9 cellular contexts compared by ENCODE assay signal in genomic region chr19:58556633-58557252, GRCh38. TPM values are rescaled to one million over a fixed set of nuclear protein-coding genes. Genes with fewer than 3 reads are reported as not detected.
DNase-seq lines count a peak whose midpoint lies in the region; ATAC-seq, FAIRE-seq and TF ChIP-seq lines count a peak whose summit lies in the region.
"Had no signal": no experiment of that assay in that cellular context is flagged by ENCODE, and none has a peak within 500 bp of the region (broad histone marks: within the 10 kb centered on the region; RNA-seq: fewer than 3 reads in every experiment).

No MANE protein-coding gene starts in this region.

- H3K9me3 Mint-ChIP-seq in activated naive CD4-positive, alpha-beta T cell treated with anti-CD3 and anti-CD28 coated beads, Interleukin-2, amount 50 U/mL, for 24 hours: no peaks in the 10 kb centered on the region
- H3K9me3 Mint-ChIP-seq in astrocyte (ENCODE audit: unreplicated experiment) (no peaks in the 10 kb centered on the region), memory B cell (no peaks in the 10 kb centered on the region), type B pancreatic cell (no peaks in the 10 kb centered on the region)

- no peak for ATAC-seq in memory B cell (ENCODE audit: low read depth)

- no peak overlapping the region for H2AFZ ChIP-seq in astrocyte (ENCODE audit: low read depth, low read length)

- H3K4me3 ChIP-seq in astrocyte (ENCODE audit: insufficient read depth, low read depth, low read length): peak overlapping the region; percentile 94

- peaks cover 22% of the 10 kb centered on the region for H4K20me1 ChIP-seq in astrocyte (ENCODE audit: insufficient read depth, low read length)

- H3K9me3 ChIP-seq in astrocyte (ENCODE audit: insufficient read depth, low read depth, low read length): no peaks in the 10 kb centered on the region

- H3K36me3 ChIP-seq in astrocyte (ENCODE audit: insufficient read depth, low read length): peaks cover 15% of the 10 kb centered on the region

- no peaks in the 10 kb centered on the region for H3K27me3 Mint-ChIP-seq in activated naive CD4-positive, alpha-beta T cell treated with anti-CD3 and anti-CD28 coated beads, Interleukin-2, amount 50 U/mL, for 24 hours
- H3K27me3 Mint-ChIP-seq in astrocyte (ENCODE audit: low read depth, unreplicated experiment) (no peaks in the 10 kb centered on the region), memory B cell (no peaks in the 10 kb centered on the region), type B pancreatic cell (no peaks in the 10 kb centered on the region)

- peak overlapping the region; percentile 92 for H3K27ac Mint-ChIP-seq in activated naive CD4-positive, alpha-beta T cell treated with anti-CD3 and anti-CD28 coated beads, Interleukin-2, amount 50 U/mL, for 24 hours
- H3K27ac Mint-ChIP-seq in astrocyte (ENCODE audit: unreplicated experiment) (peak overlapping the region; percentile 79), memory B cell (peak overlapping the region; percentile 99), type B pancreatic cell (peak overlapping the region; percentile 100)

- no peak for FAIRE-seq in astrocyte (lab: Jason Lieb, UNC)

- H3K79me2 ChIP-seq in astrocyte (ENCODE audit: insufficient read depth, low read length): peaks cover 45% of the 10 kb centered on the region

- peaks cover 32% of the 10 kb centered on the region for H3K4me1 ChIP-seq in astrocyte (ENCODE audit: insufficient read depth, low read length)

- no peak for DNase-seq in activated naive CD4-positive, alpha-beta T cell treated with Interleukin-2 at 50 U/mL for 16 hours
- DNase-seq in astrocyte (ENCODE audit: low read depth) (no peak), memory B cell (ENCODE audit: low spot score in 2 of 2) (peak in 1 of 2 donors; percentile 15), type B pancreatic cell (ENCODE audit: extremely low spot score, unreplicated experiment) (no peak), RKO (ENCODE audit: low spot score) (no peak), DMS79 (lab: John Stamatoyannopoulos, UW) (no peak), HT-29 (ENCODE audit: low spot score) (no peak)
- DNase-seq: DMS 273 treated with DMSO at 0.1 percent for 48 hours had no signal

- peak overlapping the region; percentile 99 for H3K4me3 Mint-ChIP-seq in activated naive CD4-positive, alpha-beta T cell treated with anti-CD3 and anti-CD28 coated beads, Interleukin-2, amount 50 U/mL, for 24 hours
- peak overlapping the region; percentile 97 for H3K4me3 Mint-ChIP-seq in astrocyte (ENCODE audit: unreplicated experiment)
- peak overlapping the region; percentile 99 for H3K4me3 Mint-ChIP-seq in memory B cell
- H3K4me3 Mint-ChIP-seq in type B pancreatic cell: peak overlapping the region; percentile 99

- peaks cover 15% of the 10 kb centered on the region for H3K36me3 Mint-ChIP-seq in activated naive CD4-positive, alpha-beta T cell treated with anti-CD3 and anti-CD28 coated beads, Interleukin-2, amount 50 U/mL, for 24 hours
- H3K36me3 Mint-ChIP-seq in astrocyte (ENCODE audit: low read depth, unreplicated experiment) (peaks cover 18% of the 10 kb centered on the region), memory B cell (peaks cover 21% of the 10 kb centered on the region), type B pancreatic cell (peaks cover 20% of the 10 kb centered on the region)

- H3K4me1 Mint-ChIP-seq in activated naive CD4-positive, alpha-beta T cell treated with anti-CD3 and anti-CD28 coated beads, Interleukin-2, amount 50 U/mL, for 24 hours: peaks cover 59% of the 10 kb centered on the region
- H3K4me1 Mint-ChIP-seq in astrocyte (ENCODE audit: low read depth, unreplicated experiment): peaks cover 31% of the 10 kb centered on the region
- peaks cover 54% of the 10 kb centered on the region for H3K4me1 Mint-ChIP-seq in memory B cell
- H3K4me1 Mint-ChIP-seq in type B pancreatic cell (ENCODE audit: unreplicated experiment): peaks cover 20% of the 10 kb centered on the region

- no peak for TF ChIP-seq CTCF in astrocyte (IDR thresholded peaks at IDR 0.05; ENCODE audit: insufficient read depth, low read depth, low read length)
- no peak for TF ChIP-seq CTCF in type B pancreatic cell (conservative IDR thresholded peaks at IDR 0.05)

- peak overlapping the region; percentile 97 for H3K9ac ChIP-seq in astrocyte (ENCODE audit: low read length)

- H3K4me2 ChIP-seq in astrocyte (ENCODE audit: low read length): peak overlapping the region; percentile 98

- H3K27ac ChIP-seq in astrocyte (ENCODE audit: low read depth, low read length): peak overlapping the region; percentile 20

- peaks cover 4% of the 10 kb centered on the region for H3K27me3 ChIP-seq in astrocyte (ENCODE audit: insufficient read depth, low read length)

RNA-seq across cellular contexts. Expression of gene UBE2M, which starts 1.7 kb away (rescaled TPM):
- 106 and 113 TPM in 2 replicates for total RNA-seq in astrocyte
- total RNA-seq in type B pancreatic cell (ENCODE audit: low replicate concordance): 78.0 and 81.9 TPM in 2 replicates
- total RNA-seq in HT-29 (2014; rRNA removed; shearing (Covaris generic)): 201 and 242 TPM in 2 replicates

RNA-seq across cellular contexts. Expression of gene CHMP2A, which starts 1.8 kb away (rescaled TPM):
- total RNA-seq in astrocyte (71.3 and 80.0 TPM in 2 replicates), type B pancreatic cell (ENCODE audit: low replicate concordance) (86.5 and 97.7 TPM in 2 replicates)
- 236 and 268 TPM in 2 replicates for total RNA-seq in HT-29 (2014; rRNA removed; shearing (Covaris generic))

RNA-seq across cellular contexts. Expression of gene TRIM28, which starts 12.9 kb away (rescaled TPM):
- total RNA-seq in astrocyte (339 and 351 TPM in 2 replicates), type B pancreatic cell (ENCODE audit: low replicate concordance) (401 and 679 TPM in 2 replicates)
- 1,771 and 1,829 TPM in 2 replicates for total RNA-seq in HT-29 (2014; rRNA removed; shearing (Covaris generic))

RNA-seq across cellular contexts. Expression of gene MZF1, which starts 16.4 kb away (rescaled TPM):
- total RNA-seq in astrocyte: 14.7 and 17.4 TPM in 2 replicates
- 22.9 and 30.0 TPM in 2 replicates for total RNA-seq in type B pancreatic cell (ENCODE audit: low replicate concordance)
- 92.5 and 94.8 TPM in 2 replicates for total RNA-seq in HT-29 (2014; rRNA removed; shearing (Covaris generic))

RNA-seq across cellular contexts. Expression of gene ZBTB45, which starts 37.1 kb away (rescaled TPM):
- 16.2 and 16.3 TPM in 2 replicates for total RNA-seq in astrocyte
- total RNA-seq in type B pancreatic cell (ENCODE audit: low replicate concordance): 18.6 and 20.2 TPM in 2 replicates
- total RNA-seq in HT-29 (2014; rRNA removed; shearing (Covaris generic)): 25.6 and 27.4 TPM in 2 replicates
